In the genomic region with DNA sequence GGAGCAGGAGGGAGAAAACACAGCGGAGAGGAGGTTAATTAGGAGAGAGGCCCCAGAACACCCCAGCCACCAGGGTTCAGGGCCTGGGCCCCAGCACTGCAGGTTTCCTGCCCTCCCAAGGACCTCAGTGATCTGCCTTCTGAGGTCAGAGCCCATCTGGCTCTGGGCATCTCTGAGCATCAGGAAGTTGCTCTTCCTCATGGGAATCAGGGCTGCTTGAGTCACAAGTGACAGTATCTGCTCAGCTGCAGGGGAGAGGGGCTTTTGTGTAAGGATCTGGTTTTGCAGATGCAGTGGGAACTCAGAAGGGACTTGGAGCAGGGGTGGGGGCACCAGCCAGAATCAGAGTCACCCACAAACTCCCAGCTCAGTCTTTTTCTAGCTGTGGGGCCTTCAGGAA, we compare ENCODE assay signal across 13 cellular contexts.
DNase-seq lines count a peak whose midpoint lies in the region; ATAC-seq and TF ChIP-seq lines count a peak whose summit lies in the region.
"Had no signal": no experiment of that assay in that cellular context is flagged by ENCODE, and none has a peak within 500 bp of the region (broad histone marks: within the 10 kb centered on the region; RNA-seq: fewer than 3 reads in every experiment).

No MANE protein-coding gene starts in this region.

- H3K4me3 Mint-ChIP-seq in brain, result peak overlapping the region in 3 of 5 experiments; percentile 23 to 40 (median 25)
- peak overlapping the region; percentile 54 for H3K4me3 Mint-ChIP-seq in neural crest cell
- H3K4me3 Mint-ChIP-seq in CD4-positive, alpha-beta memory T cell, result no peak overlapping the region

- no peaks in the 10 kb centered on the region for H3K36me3 Mint-ChIP-seq in brain
- no peaks in the 10 kb centered on the region for H3K36me3 Mint-ChIP-seq in neural crest cell (ENCODE audit: low read depth)
- no peaks in the 10 kb centered on the region for H3K36me3 Mint-ChIP-seq in CD4-positive, alpha-beta memory T cell

- peaks cover 0 to 3% (median 0%) of the 10 kb centered on the region in 5 experiments for H3K9me3 Mint-ChIP-seq in brain
- H3K9me3 Mint-ChIP-seq in neural crest cell, result no peaks in the 10 kb centered on the region
- peaks cover 0 to 2% (median 0%) of the 10 kb centered on the region in 8 donors for H3K9me3 Mint-ChIP-seq in CD4-positive, alpha-beta memory T cell

- H3K27ac ChIP-seq in CD4-positive, alpha-beta memory T cell (ENCODE audit: low read depth, low read length), result no peak overlapping the region

- intact Hi-C loops in CD4-positive, alpha-beta memory T cell (cut with micrococcal nuclease), result no loop called here

- H3K4me1 Mint-ChIP-seq in brain (peaks cover 51% of the 10 kb centered on the region), neural crest cell (peaks cover 45% of the 10 kb centered on the region)
- peaks cover 0 to 2% (median 0%) of the 10 kb centered on the region in 4 donors for H3K4me1 Mint-ChIP-seq in CD4-positive, alpha-beta memory T cell

- H3K27me3 Mint-ChIP-seq in brain (peaks cover 8% of the 10 kb centered on the region), neural crest cell (ENCODE audit: low read depth) (peaks cover 6% of the 10 kb centered on the region)
- peaks cover 16 to 25% of the 10 kb centered on the region in 2 donors for H3K27me3 Mint-ChIP-seq in CD4-positive, alpha-beta memory T cell

- POLR2A ChIA-PET in CD4-positive, alpha-beta memory T cell (lab: Charles Lee; ENCODE audit: partially characterized antibody), result no interaction called here

- H3K4me1 ChIP-seq in CD4-positive, alpha-beta memory T cell (ENCODE audit: insufficient read depth, low read length), result no peaks in the 10 kb centered on the region

- DNase-seq in NCI-H524 (lab: John Stamatoyannopoulos, UW) (peak; percentile 19 to 60), NCI-H524 treated with DMSO at 0.1 percent for 48 hours (lab: John Stamatoyannopoulos, UW) (no peak), LHCN-M2 (ENCODE audit: low read depth) (peak; percentile 50), neural crest cell (ENCODE audit: low read depth, low spot score) (no peak), ecto neural progenitor cell (ENCODE audit: low spot score) (no peak)
- no peak for DNase-seq in CD4-positive, alpha-beta memory T cell
- DNase-seq: activated CD4-positive, alpha-beta T cell treated with anti-CD3 and anti-CD28 coated beads, Interleukin-2, amount 50 U/mL, for 48 hours; C1 segment of cervical spinal cord; tibial artery had no signal

- CTCF ChIA-PET in CD4-positive, alpha-beta memory T cell (lab: Charles Lee; ENCODE audit: partially characterized antibody), result no interaction called here

- TF ChIP-seq CTCF in brain (conservative IDR thresholded peaks at IDR 0.05) (no peak), neural crest cell (conservative IDR thresholded peaks at IDR 0.05) (no peak)

- no peak overlapping the region for H3K4me3 ChIP-seq in CD4-positive, alpha-beta memory T cell (ENCODE audit: low read length in 2 of 2)
- H3K4me3 ChIP-seq: tibial artery had no signal

- peaks cover 6% of the 10 kb centered on the region for H3K27me3 ChIP-seq in CD4-positive, alpha-beta memory T cell (ENCODE audit: insufficient read depth, low read length)

- peak overlapping the region in 4 of 5 experiments; percentile 80 to 97 (median 85) for H3K27ac Mint-ChIP-seq in brain
- peak overlapping the region; percentile 24 for H3K27ac Mint-ChIP-seq in neural crest cell (ENCODE audit: unreplicated experiment)
- H3K27ac Mint-ChIP-seq in CD4-positive, alpha-beta memory T cell, result no peak overlapping the region
- H3K27ac Mint-ChIP-seq: progenitor cell of endocrine pancreas had no signal

- no peaks in the 10 kb centered on the region for H3K9me3 ChIP-seq in CD4-positive, alpha-beta memory T cell (ENCODE audit: control insufficient read depth in 1 of 2, low read length in 2 of 2)
- H3K9me3 ChIP-seq: tibial artery had no signal

- no peaks in the 10 kb centered on the region for H3K36me3 ChIP-seq in CD4-positive, alpha-beta memory T cell (ENCODE audit: insufficient read depth, low read length)
- H3K36me3 ChIP-seq: tibial artery had no signal

- no peak for ATAC-seq in GM19452 (IDR thresholded peaks at IDR 0.05; ENCODE audit: unreplicated experiment)
- ATAC-seq: Right ventricle myocardium inferior had no signal

Comparison
In these comparisons a context has a peak if more than half of its experiments do, and no peak if none do; other contexts are left out.
1. DNase-seq: peak in NCI-H524 (2 of 2) and LHCN-M2 (single experiment); none in NCI-H524 treated with DMSO at 0.1 percent for 48 hours (single experiment), neural crest cell (single experiment), ecto neural progenitor cell (single experiment) and CD4-positive, alpha-beta memory T cell (0 of 5).
2. H3K27ac Mint-ChIP-seq: peak in brain (4 of 5) and neural crest cell (single experiment); none in CD4-positive, alpha-beta memory T cell (0 of 7).
3. H3K4me3 Mint-ChIP-seq: peak in brain (3 of 5) and neural crest cell (single experiment); none in CD4-positive, alpha-beta memory T cell (0 of 8).